In genomic region chr16:4624015-4624826, GRCh38 we compare ENCODE assay signal across 1 cellular context.
TF ChIP-seq lines count a peak whose summit lies in the region.

Gene MGRN1 (plus strand): TSS chr16:4624826. CDS start chr16:4624961, 135 bp downstream.

TF ChIP-seq in HepG2, 621 proteins besides CTCF, POLR2A, EP300 and RAD21 (continued from another document and continues in another):
- TF ChIP-seq ZNF234 (CRISPR knock-in tag; conservative IDR thresholded peaks at IDR 0.05) (0 out of 2 replicates have a peak, but pooled peaks have one; percentile 5), POLR2AphosphoS5 (IDR thresholded peaks at IDR 0.05; ENCODE audit: low read depth, low read length) (peak; percentile 41; the same call in 1 of the 2 replicates), TARDBP (CRISPR knock-in tag; IDR thresholded peaks at IDR 0.05) (peak; percentile 67; the same call in 1 of the 2 replicates), HDAC1 (CRISPR knock-in tag; IDR thresholded peaks at IDR 0.05) (peak; percentile 62; the same call in 1 of the 2 replicates), ZNF354B (CRISPR knock-in tag; IDR thresholded peaks at IDR 0.05) (0 out of 2 replicates have a peak, but pooled peaks have one; percentile 26), ZNF225 (CRISPR knock-in tag; IDR thresholded peaks at IDR 0.05) (peak; percentile 70; the same call in 1 of the 2 replicates), FOXK1 (CRISPR knock-in tag; IDR thresholded peaks at IDR 0.05; ENCODE audit: borderline replicate concordance, low read depth) (peak; percentile 20; the same call in 1 of the 2 replicates), CBX5 (CRISPR knock-in tag; IDR thresholded peaks at IDR 0.05; ENCODE audit: borderline replicate concordance) (peak; percentile 77; the same call in 1 of the 2 replicates), KDM5B (CRISPR knock-in tag; IDR thresholded peaks at IDR 0.05; ENCODE audit: borderline replicate concordance) (0 out of 2 replicates have a peak, but pooled peaks have one; percentile 39), ZNF230 (CRISPR knock-in tag; IDR thresholded peaks at IDR 0.05) (peak; percentile 33; the same call in 1 of the 2 replicates), MAX (IDR thresholded peaks at IDR 0.05) (peak; percentile 77), GMEB2 (CRISPR knock-in tag; IDR thresholded peaks at IDR 0.05; ENCODE audit: low read depth) (peak; percentile 62; the same call in 1 of the 2 replicates), ZGPAT (CRISPR knock-in tag; IDR thresholded peaks at IDR 0.05) (peak; percentile 53; the same call in 1 of the 2 replicates), ZMYM4 (CRISPR knock-in tag; IDR thresholded peaks at IDR 0.05) (peak; percentile 12; the same call in 1 of the 2 replicates), ZNF605 (CRISPR knock-in tag; IDR thresholded peaks at IDR 0.05) (peak; percentile 89), MEIS2 (CRISPR knock-in tag; IDR thresholded peaks at IDR 0.05) (peak; percentile 83; the same call in 1 of the 2 replicates), CEBPG (CRISPR knock-in tag; IDR thresholded peaks at IDR 0.05) (0 out of 2 replicates have a peak, but pooled peaks have one; percentile 6), ZNF652 (CRISPR knock-in tag; IDR thresholded peaks at IDR 0.05; ENCODE audit: borderline replicate concordance, low read depth) (peak; percentile 59; the same call in 1 of the 2 replicates), TP53 (CRISPR knock-in tag; conservative IDR thresholded peaks at IDR 0.05) (no peak), CREB1 (IDR thresholded peaks at IDR 0.05) (peak; percentile 74), CREB1 (CRISPR knock-in tag; IDR thresholded peaks at IDR 0.05) (peak; percentile 86), ZNF468 (CRISPR knock-in tag; IDR thresholded peaks at IDR 0.05) (no peak), NFYC (CRISPR knock-in tag; IDR thresholded peaks at IDR 0.05) (peak; percentile 8; the same call in 1 of the 2 replicates), HNRNPLL (IDR thresholded peaks at IDR 0.05; ENCODE audit: low read depth, low read length, poor library complexity, severe bottlenecking) (no peak), U2AF1 (optimal IDR thresholded peaks at IDR 0.05; ENCODE audit: low read depth, low read length) (peak; percentile 91), MED13 (CRISPR knock-in tag; IDR thresholded peaks at IDR 0.05) (no peak), ZNF143 (CRISPR knock-in tag; IDR thresholded peaks at IDR 0.05) (peak; percentile 94), GZF1 (CRISPR knock-in tag; IDR thresholded peaks at IDR 0.05) (no peak), MIXL1 (CRISPR knock-in tag; IDR thresholded peaks at IDR 0.05) (peak; percentile 52; the same call in 1 of the 2 replicates), MXI1 (IDR thresholded peaks at IDR 0.05; ENCODE audit: borderline replicate concordance, low read depth, low read length) (peak; percentile 47; the same call in 1 of the 3 replicates), ASH2L (IDR thresholded peaks at IDR 0.05; ENCODE audit: insufficient read length, low read depth, low read length) (peak; percentile 90), MED8 (CRISPR knock-in tag; IDR thresholded peaks at IDR 0.05; ENCODE audit: insufficient replicate concordance) (peak; percentile 49), ZNF430 (CRISPR knock-in tag; IDR thresholded peaks at IDR 0.05) (peak; percentile 88; the same call in 1 of the 2 replicates), ZNF275 (CRISPR knock-in tag; IDR thresholded peaks at IDR 0.05; ENCODE audit: borderline replicate concordance) (no peak), NFE2L2 (IDR thresholded peaks at IDR 0.05; ENCODE audit: low read length) (no peak), ATF1 (CRISPR knock-in tag; IDR thresholded peaks at IDR 0.05) (peak; percentile 73), ZNF451 (CRISPR knock-in tag; IDR thresholded peaks at IDR 0.05) (peak; percentile 48), PHB2 (IDR thresholded peaks at IDR 0.05; ENCODE audit: partially characterized antibody) (no peak), GABPB1 (CRISPR knock-in tag; IDR thresholded peaks at IDR 0.05) (peak; percentile 76; the same call in 1 of the 2 replicates), EHMT2 (IDR thresholded peaks at IDR 0.05; ENCODE audit: borderline replicate concordance, low read depth, low read length) (no peak), NR2C2 (CRISPR knock-in tag; IDR thresholded peaks at IDR 0.05; ENCODE audit: borderline replicate concordance) (peak; percentile 85), RCOR2 (CRISPR knock-in tag; IDR thresholded peaks at IDR 0.05) (peak; percentile 67), ARHGAP35 (CRISPR knock-in tag; IDR thresholded peaks at IDR 0.05; ENCODE audit: borderline replicate concordance) (0 out of 2 replicates have a peak, but pooled peaks have one; percentile 1), ZMYM2 (CRISPR knock-in tag; IDR thresholded peaks at IDR 0.05) (peak; percentile 98), KLF16 (CRISPR knock-in tag; IDR thresholded peaks at IDR 0.05) (peak in 1 of 2 experiments; percentile 32; a peak in 1 of 4 replicates), GABPA (IDR thresholded peaks at IDR 0.05; ENCODE audit: low read depth, low read length) (no peak), GABPA (CRISPR knock-in tag; IDR thresholded peaks at IDR 0.05; ENCODE audit: low read depth) (peak; percentile 67), GTF3A (CRISPR knock-in tag; conservative IDR thresholded peaks at IDR 0.05) (peak; percentile 94; the same call in 1 of the 2 replicates), HOXA7 (CRISPR knock-in tag; IDR thresholded peaks at IDR 0.05) (no peak)
- TF ChIP-seq, protein P1, sequence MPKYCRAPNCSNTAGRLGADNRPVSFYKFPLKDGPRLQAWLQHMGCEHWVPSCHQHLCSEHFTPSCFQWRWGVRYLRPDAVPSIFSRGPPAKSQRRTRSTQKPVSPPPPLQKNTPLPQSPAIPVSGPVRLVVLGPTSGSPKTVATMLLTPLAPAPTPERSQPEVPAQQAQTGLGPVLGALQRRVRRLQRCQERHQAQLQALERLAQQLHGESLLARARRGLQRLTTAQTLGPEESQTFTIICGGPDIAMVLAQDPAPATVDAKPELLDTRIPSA (CRISPR knock-in tag; IDR thresholded peaks at IDR 0.05; ENCODE audit: borderline replicate concordance), result no peak
- TF ChIP-seq, protein P2, sequence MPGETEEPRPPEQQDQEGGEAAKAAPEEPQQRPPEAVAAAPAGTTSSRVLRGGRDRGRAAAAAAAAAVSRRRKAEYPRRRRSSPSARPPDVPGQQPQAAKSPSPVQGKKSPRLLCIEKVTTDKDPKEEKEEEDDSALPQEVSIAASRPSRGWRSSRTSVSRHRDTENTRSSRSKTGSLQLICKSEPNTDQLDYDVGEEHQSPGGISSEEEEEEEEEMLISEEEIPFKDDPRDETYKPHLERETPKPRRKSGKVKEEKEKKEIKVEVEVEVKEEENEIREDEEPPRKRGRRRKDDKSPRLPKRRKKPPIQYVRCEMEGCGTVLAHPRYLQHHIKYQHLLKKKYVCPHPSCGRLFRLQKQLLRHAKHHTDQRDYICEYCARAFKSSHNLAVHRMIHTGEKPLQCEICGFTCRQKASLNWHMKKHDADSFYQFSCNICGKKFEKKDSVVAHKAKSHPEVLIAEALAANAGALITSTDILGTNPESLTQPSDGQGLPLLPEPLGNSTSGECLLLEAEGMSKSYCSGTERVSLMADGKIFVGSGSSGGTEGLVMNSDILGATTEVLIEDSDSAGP (CRISPR knock-in tag; IDR thresholded peaks at IDR 0.05; ENCODE audit: borderline replicate concordance), result peak; percentile 56; the same call in 1 of the 2 replicates
- TF ChIP-seq, protein P3, sequence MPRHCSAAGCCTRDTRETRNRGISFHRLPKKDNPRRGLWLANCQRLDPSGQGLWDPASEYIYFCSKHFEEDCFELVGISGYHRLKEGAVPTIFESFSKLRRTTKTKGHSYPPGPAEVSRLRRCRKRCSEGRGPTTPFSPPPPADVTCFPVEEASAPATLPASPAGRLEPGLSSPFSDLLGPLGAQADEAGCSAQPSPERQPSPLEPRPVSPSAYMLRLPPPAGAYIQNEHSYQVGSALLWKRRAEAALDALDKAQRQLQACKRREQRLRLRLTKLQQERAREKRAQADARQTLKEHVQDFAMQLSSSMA (CRISPR knock-in tag; IDR thresholded peaks at IDR 0.05), result no peak
- TF ChIP-seq, protein P4, sequence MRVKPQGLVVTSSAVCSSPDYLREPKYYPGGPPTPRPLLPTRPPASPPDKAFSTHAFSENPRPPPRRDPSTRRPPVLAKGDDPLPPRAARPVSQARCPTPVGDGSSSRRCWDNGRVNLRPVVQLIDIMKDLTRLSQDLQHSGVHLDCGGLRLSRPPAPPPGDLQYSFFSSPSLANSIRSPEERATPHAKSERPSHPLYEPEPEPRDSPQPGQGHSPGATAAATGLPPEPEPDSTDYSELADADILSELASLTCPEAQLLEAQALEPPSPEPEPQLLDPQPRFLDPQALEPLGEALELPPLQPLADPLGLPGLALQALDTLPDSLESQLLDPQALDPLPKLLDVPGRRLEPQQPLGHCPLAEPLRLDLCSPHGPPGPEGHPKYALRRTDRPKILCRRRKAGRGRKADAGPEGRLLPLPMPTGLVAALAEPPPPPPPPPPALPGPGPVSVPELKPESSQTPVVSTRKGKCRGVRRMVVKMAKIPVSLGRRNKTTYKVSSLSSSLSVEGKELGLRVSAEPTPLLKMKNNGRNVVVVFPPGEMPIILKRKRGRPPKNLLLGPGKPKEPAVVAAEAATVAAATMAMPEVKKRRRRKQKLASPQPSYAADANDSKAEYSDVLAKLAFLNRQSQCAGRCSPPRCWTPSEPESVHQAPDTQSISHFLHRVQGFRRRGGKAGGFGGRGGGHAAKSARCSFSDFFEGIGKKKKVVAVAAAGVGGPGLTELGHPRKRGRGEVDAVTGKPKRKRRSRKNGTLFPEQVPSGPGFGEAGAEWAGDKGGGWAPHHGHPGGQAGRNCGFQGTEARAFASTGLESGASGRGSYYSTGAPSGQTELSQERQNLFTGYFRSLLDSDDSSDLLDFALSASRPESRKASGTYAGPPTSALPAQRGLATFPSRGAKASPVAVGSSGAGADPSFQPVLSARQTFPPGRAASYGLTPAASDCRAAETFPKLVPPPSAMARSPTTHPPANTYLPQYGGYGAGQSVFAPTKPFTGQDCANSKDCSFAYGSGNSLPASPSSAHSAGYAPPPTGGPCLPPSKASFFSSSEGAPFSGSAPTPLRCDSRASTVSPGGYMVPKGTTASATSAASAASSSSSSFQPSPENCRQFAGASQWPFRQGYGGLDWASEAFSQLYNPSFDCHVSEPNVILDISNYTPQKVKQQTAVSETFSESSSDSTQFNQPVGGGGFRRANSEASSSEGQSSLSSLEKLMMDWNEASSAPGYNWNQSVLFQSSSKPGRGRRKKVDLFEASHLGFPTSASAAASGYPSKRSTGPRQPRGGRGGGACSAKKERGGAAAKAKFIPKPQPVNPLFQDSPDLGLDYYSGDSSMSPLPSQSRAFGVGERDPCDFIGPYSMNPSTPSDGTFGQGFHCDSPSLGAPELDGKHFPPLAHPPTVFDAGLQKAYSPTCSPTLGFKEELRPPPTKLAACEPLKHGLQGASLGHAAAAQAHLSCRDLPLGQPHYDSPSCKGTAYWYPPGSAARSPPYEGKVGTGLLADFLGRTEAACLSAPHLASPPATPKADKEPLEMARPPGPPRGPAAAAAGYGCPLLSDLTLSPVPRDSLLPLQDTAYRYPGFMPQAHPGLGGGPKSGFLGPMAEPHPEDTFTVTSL (CRISPR knock-in tag; IDR thresholded peaks at IDR 0.05; ENCODE audit: borderline replicate concordance), result peak; percentile 25; the same call in 1 of the 2 replicates
- TF ChIP-seq, protein P5, sequence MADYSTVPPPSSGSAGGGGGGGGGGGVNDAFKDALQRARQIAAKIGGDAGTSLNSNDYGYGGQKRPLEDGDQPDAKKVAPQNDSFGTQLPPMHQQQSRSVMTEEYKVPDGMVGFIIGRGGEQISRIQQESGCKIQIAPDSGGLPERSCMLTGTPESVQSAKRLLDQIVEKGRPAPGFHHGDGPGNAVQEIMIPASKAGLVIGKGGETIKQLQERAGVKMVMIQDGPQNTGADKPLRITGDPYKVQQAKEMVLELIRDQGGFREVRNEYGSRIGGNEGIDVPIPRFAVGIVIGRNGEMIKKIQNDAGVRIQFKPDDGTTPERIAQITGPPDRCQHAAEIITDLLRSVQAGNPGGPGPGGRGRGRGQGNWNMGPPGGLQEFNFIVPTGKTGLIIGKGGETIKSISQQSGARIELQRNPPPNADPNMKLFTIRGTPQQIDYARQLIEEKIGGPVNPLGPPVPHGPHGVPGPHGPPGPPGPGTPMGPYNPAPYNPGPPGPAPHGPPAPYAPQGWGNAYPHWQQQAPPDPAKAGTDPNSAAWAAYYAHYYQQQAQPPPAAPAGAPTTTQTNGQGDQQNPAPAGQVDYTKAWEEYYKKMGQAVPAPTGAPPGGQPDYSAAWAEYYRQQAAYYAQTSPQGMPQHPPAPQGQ (CRISPR knock-in tag; IDR thresholded peaks at IDR 0.05; ENCODE audit: borderline replicate concordance), result no peak
